In genomic region chr17:75864448-75864871, GRCh38 we compare ENCODE assay signal across 8 cellular contexts.
DNase-seq lines count a peak whose midpoint lies in the region; ATAC-seq, FAIRE-seq and TF ChIP-seq lines count a peak whose summit lies in the region.

No MANE protein-coding gene starts in this region.

- no peaks in the 10 kb centered on the region for H3K9me3 ChIP-seq in parathyroid adenoma (ENCODE audit: control insufficient read depth, low read length)

- peak overlapping the region; percentile 1 for H3K27ac ChIP-seq in parathyroid adenoma

- no peaks in the 10 kb centered on the region for H3K79me2 ChIP-seq in parathyroid adenoma

- H3K36me3 ChIP-seq in parathyroid adenoma (ENCODE audit: control insufficient read depth, insufficient read depth, low read length) = no peaks in the 10 kb centered on the region

- DNase-seq in AG08396 (ENCODE audit: low spot score) = peak; percentile 80
- peak; percentile 93 for DNase-seq in RPMI8226
- DNase-seq in amniotic stem cell (lab: John Stamatoyannopoulos, UW) = no peak
- DNase-seq in SW 1271 (lab: John Stamatoyannopoulos, UW) = no peak

- ATAC-seq in GM18517 (IDR thresholded peaks at IDR 0.05; ENCODE audit: unreplicated experiment) (peak; percentile 75), HG02938 (IDR thresholded peaks at IDR 0.05; ENCODE audit: unreplicated experiment) (peak; percentile 84)

- H3K27me3 ChIP-seq in parathyroid adenoma (ENCODE audit: control insufficient read depth, insufficient read depth, low read length) = no peaks in the 10 kb centered on the region

- H2AFZ ChIP-seq in parathyroid adenoma = no peak overlapping the region

- TF ChIP-seq CTCF in parathyroid adenoma (IDR thresholded peaks at IDR 0.05) = no peak

- no peak overlapping the region for H3K9ac ChIP-seq in parathyroid adenoma

- FAIRE-seq in endometrium (lab: Jason Lieb, UNC) = peak; percentile 43

- no peak overlapping the region for H3K4me3 ChIP-seq in parathyroid adenoma (ENCODE audit: low read depth, low read length)

- H3K4me2 ChIP-seq in parathyroid adenoma (ENCODE audit: low read length) = no peak overlapping the region

- no peaks in the 10 kb centered on the region for H3K4me1 ChIP-seq in parathyroid adenoma

Comparison
In these comparisons a context has a peak if more than half of its experiments do, and no peak if none do; other contexts are left out.
1. DNase-seq: peak in AG08396 (single experiment) and RPMI8226 (single experiment); none in amniotic stem cell (single experiment) and SW 1271 (0 of 2).